Comparison of ENCODE assay signal across 23 cellular contexts in genomic region chr3:197281849-197282248, GRCh38.
"Had no signal": no experiment of that assay in that cellular context is flagged by ENCODE, and none has a peak within 500 bp of the region (broad histone marks: within the 10 kb centered on the region; RNA-seq: fewer than 3 reads in every experiment).

No MANE protein-coding gene starts in this region.

- H3K9ac ChIP-seq: parathyroid adenoma had no signal

- H3K9me3 ChIP-seq: heart left ventricle, psoas muscle, spleen, testis, upper lobe of right lung, vagina had no signal

- ATAC-seq: esophagus mucosa; heart left ventricle; psoas muscle; sciatic nerve; stimulated activated naive B cell treated with anti-CD40 and anti-IgM and Interleukin-4, amounts not matched to agents 10 μg/mL and 1 μg/mL and 100 μg/mL, for 72 hours; stimulated activated naive CD8-positive, alpha-beta T cell treated with anti-CD3 and anti-CD28 coated beads, Interleukin-15, amount 100 ng/mL, for 72 hours; upper lobe of right lung had no signal

- H3K27me3 Mint-ChIP-seq: naive B cell; stimulated activated naive B cell treated with anti-CD40 and anti-IgM and Interleukin-4, amounts not matched to agents 10 μg/mL and 1 μg/mL and 100 μg/mL, for 72 hours; stimulated activated naive CD8-positive, alpha-beta T cell treated with anti-CD3 and anti-CD28 coated beads, Interleukin-15, amount 100 ng/mL, for 72 hours had no signal

- H3K9me3 Mint-ChIP-seq: stimulated activated naive B cell treated with anti-CD40 and anti-IgM and Interleukin-4, amounts not matched to agents 10 μg/mL and 1 μg/mL and 100 μg/mL, for 72 hours; stimulated activated naive CD8-positive, alpha-beta T cell treated with anti-CD3 and anti-CD28 coated beads, Interleukin-15, amount 100 ng/mL, for 72 hours had no signal

- H3K4me3 Mint-ChIP-seq: naive B cell; nephron; stimulated activated naive B cell treated with anti-CD40 and anti-IgM and Interleukin-4, amounts not matched to agents 10 μg/mL and 1 μg/mL and 100 μg/mL, for 72 hours; stimulated activated naive CD8-positive, alpha-beta T cell treated with anti-CD3 and anti-CD28 coated beads, Interleukin-15, amount 100 ng/mL, for 72 hours had no signal

- H3K4me3 ChIP-seq: dorsolateral prefrontal cortex, heart left ventricle, psoas muscle, spleen, testis, tibial nerve, upper lobe of right lung, vagina had no signal

- DNase-seq: dorsolateral prefrontal cortex; effector CD8-positive, alpha-beta T cell; heart left ventricle; hippocampal formation; mesendoderm; naive B cell; psoas muscle; retina; spleen; stimulated activated CD4-positive, alpha-beta T cell treated with anti-CD3 and anti-CD28 coated beads, Interleukin-15, amount 100 ng/mL, for 24 hours; stimulated activated CD4-positive, alpha-beta T cell treated with anti-CD3 and anti-CD28 coated beads, Interleukin-1b, Interleukin-23, amount 100 ng/mL, for 48 hours; stimulated activated CD4-positive, alpha-beta T cell treated with anti-CD3 and anti-CD28 coated beads, Interleukin-4, amount 100 ng/mL, for 24 hours; stimulated activated naive B cell treated with anti-CD40 and anti-IgM and Interleukin-4, amounts not matched to agents 10 μg/mL and 1 μg/mL and 100 μg/mL, for 72 hours; stimulated activated naive CD8-positive, alpha-beta T cell treated with anti-CD3 and anti-CD28 coated beads, Interleukin-15, amount 100 ng/mL, for 72 hours; testis; upper lobe of right lung had no signal

- H3K4me1 ChIP-seq: parathyroid adenoma, testis, upper lobe of right lung, vagina had no signal

- FAIRE-seq: frontal cortex had no signal

- H3K4me1 Mint-ChIP-seq: nephron had no signal

- H3K27ac ChIP-seq: heart left ventricle, parathyroid adenoma, psoas muscle, spleen, testis, tibial nerve, upper lobe of right lung, vagina had no signal

- H3K27ac Mint-ChIP-seq: nephron had no signal

- H2AFZ ChIP-seq: parathyroid adenoma had no signal

- H3K27me3 ChIP-seq: dorsolateral prefrontal cortex, heart left ventricle, spleen, testis, tibial nerve, upper lobe of right lung, vagina had no signal
